ENCODE assay signal across 8 cellular contexts in genomic region chr5:74866653-74867162, GRCh38. TPM values are rescaled to one million over a fixed set of nuclear protein-coding genes. Genes with fewer than 3 reads are reported as not detected.
DNase-seq lines count a peak whose midpoint lies in the region; ATAC-seq, FAIRE-seq and TF ChIP-seq lines count a peak whose summit lies in the region.

No MANE protein-coding gene starts in this region.

- peaks cover 57% of the 10 kb centered on the region for H3K4me1 Mint-ChIP-seq in endodermal cell
- H3K4me1 Mint-ChIP-seq in natural killer cell, result peaks cover 40 to 41% of the 10 kb centered on the region in 2 donors

- H3K27ac ChIP-seq in OCI-LY3 (ENCODE audit: low read length) (no peak overlapping the region), endodermal cell (ENCODE audit: low read depth, low read length) (no peak overlapping the region)

- no peaks in the 10 kb centered on the region for H3K27me3 ChIP-seq in OCI-LY3 (ENCODE audit: low read depth, low read length)
- H3K27me3 ChIP-seq in endodermal cell (ENCODE audit: control insufficient read depth, insufficient read depth, low read length, poor library complexity, severe bottlenecking), result no peaks in the 10 kb centered on the region

- peak overlapping the region; percentile 67 for H2AFZ ChIP-seq in OCI-LY3 (ENCODE audit: low read depth, low read length)

- no peak for FAIRE-seq in frontal cortex (lab: Jason Lieb, UNC)

- intact Hi-C loops in natural killer cell (cut with micrococcal nuclease), result loop anchor here (1.0 kb wide), 1 partner anchor 99 kb away; the partner anchor contains the start of genes GFM2 and NSA2

- ATAC-seq in GM21528 (IDR thresholded peaks at IDR 0.05; ENCODE audit: low FRiP score, unreplicated experiment) (peak; percentile 20), natural killer cell (peak in 2 of 3 donors; percentile 5 to 7), esophagus mucosa (no peak), HG03097 (IDR thresholded peaks at IDR 0.05; ENCODE audit: low FRiP score, unreplicated experiment) (no peak)

- H3K36me3 ChIP-seq in OCI-LY3 (replicated peaks; ENCODE audit: low read depth, low read length) (no peaks in the 10 kb centered on the region), endodermal cell (ENCODE audit: control insufficient read depth, insufficient read depth, low read length) (no peaks in the 10 kb centered on the region)

- H3K36me3 Mint-ChIP-seq in endodermal cell (ENCODE audit: low read depth) (peaks cover 6% of the 10 kb centered on the region), natural killer cell (no peaks in the 10 kb centered on the region)

- peak overlapping the region; percentile 65 for H3K9ac ChIP-seq in OCI-LY3 (ENCODE audit: low read length)
- peak overlapping the region; percentile 84 for H3K9ac ChIP-seq in endodermal cell (ENCODE audit: extremely low read depth, low read length, poor library complexity, severe bottlenecking)

- TF ChIP-seq CTCF in OCI-LY3 (IDR thresholded peaks at IDR 0.05; ENCODE audit: low read depth, low read length) (no peak), endodermal cell (conservative IDR thresholded peaks at IDR 0.05) (no peak), natural killer cell (IDR thresholded peaks at IDR 0.05) (no peak)

- peaks cover 12% of the 10 kb centered on the region for H3K79me2 ChIP-seq in OCI-LY3 (ENCODE audit: low read length)

- H3K9me3 Mint-ChIP-seq in endodermal cell, result no peaks in the 10 kb centered on the region
- no peaks in the 10 kb centered on the region for H3K9me3 Mint-ChIP-seq in natural killer cell

- H3K4me3 Mint-ChIP-seq in endodermal cell (peak overlapping the region; percentile 91), natural killer cell (peak overlapping the region; percentile 95)

- 2 to 3% methylated on average over 14 to 29 of the region's 29 CpGs for WGBS in endodermal cell (ENCODE audit: insufficient coverage in 1 of 2, insufficient read length in 1 of 2), 2 experiments

- H3K27me3 Mint-ChIP-seq in endodermal cell (ENCODE audit: insufficient read depth) (no peaks in the 10 kb centered on the region), natural killer cell (ENCODE audit: low read depth in 2 of 2) (no peaks in the 10 kb centered on the region)

- H3K27ac Mint-ChIP-seq in endodermal cell (peak overlapping the region; percentile 95), natural killer cell (peak overlapping the region; percentile 86 to 94)

- DNase-seq in endodermal cell, result peak; percentile 82
- no peak for DNase-seq in natural killer cell
- DNase-seq in NCI-H2227 (lab: John Stamatoyannopoulos, UW; ENCODE audit: unreplicated experiment), result no peak
- no peak for DNase-seq in frontal cortex (ENCODE audit: low spot score in 2 of 2)

- H3K4me3 ChIP-seq in OCI-LY3 (ENCODE audit: low read length) (peak overlapping the region; percentile 90), endodermal cell (ENCODE audit: low read length) (peak overlapping the region; percentile 97)

- H3K4me1 ChIP-seq in OCI-LY3 (ENCODE audit: low read length) (peaks cover 5% of the 10 kb centered on the region), endodermal cell (ENCODE audit: control insufficient read depth, insufficient read depth, low read length) (peaks cover 3% of the 10 kb centered on the region)

- peak overlapping the region; percentile 68 for H3K4me2 ChIP-seq in OCI-LY3 (ENCODE audit: low read length)

- H3K9me3 ChIP-seq in OCI-LY3 (ENCODE audit: insufficient read depth, low read length), result no peaks in the 10 kb centered on the region
- H3K9me3 ChIP-seq in endodermal cell (ENCODE audit: control insufficient read depth, low read length), result no peaks in the 10 kb centered on the region

- H4K20me1 ChIP-seq in OCI-LY3 (ENCODE audit: insufficient read depth, low read length), result no peaks in the 10 kb centered on the region

RNA-seq across cellular contexts. Expression of gene FAM169A, which starts 0.5 kb away (rescaled TPM):
- total RNA-seq in endodermal cell (10 to 100 TPM; 49.8 to 50.5 TPM), natural killer cell (10 to 100 TPM; 28.0 to 32.6 (median 28.6) TPM), esophagus mucosa (1.5 TPM), frontal cortex (75.4 TPM)
- 9.2 TPM for polyA plus RNA-seq in endodermal cell (2013, experiment 1 of 2)
- polyA plus RNA-seq in endodermal cell (2013, experiment 2 of 2), result 7.9 TPM

Comparison
In these comparisons a context has a peak if more than half of its experiments do, and no peak if none do; other contexts are left out.
1. ATAC-seq: peak in GM21528 (single experiment) and natural killer cell (2 of 3); none in esophagus mucosa (single experiment) and HG03097 (single experiment).
2. RNA of gene FAM169A, which starts 0.5 kb away (total RNA-seq): 75.4 TPM in frontal cortex (single experiment), 49.8 to 50.5 TPM in endodermal cell and 28.0 to 32.6 TPM in natural killer cell; 1.5 TPM in esophagus mucosa (single experiment); every median in the first group is over 10 times any median in the second.